16 cellular contexts compared by ENCODE assay signal in the genomic region with DNA sequence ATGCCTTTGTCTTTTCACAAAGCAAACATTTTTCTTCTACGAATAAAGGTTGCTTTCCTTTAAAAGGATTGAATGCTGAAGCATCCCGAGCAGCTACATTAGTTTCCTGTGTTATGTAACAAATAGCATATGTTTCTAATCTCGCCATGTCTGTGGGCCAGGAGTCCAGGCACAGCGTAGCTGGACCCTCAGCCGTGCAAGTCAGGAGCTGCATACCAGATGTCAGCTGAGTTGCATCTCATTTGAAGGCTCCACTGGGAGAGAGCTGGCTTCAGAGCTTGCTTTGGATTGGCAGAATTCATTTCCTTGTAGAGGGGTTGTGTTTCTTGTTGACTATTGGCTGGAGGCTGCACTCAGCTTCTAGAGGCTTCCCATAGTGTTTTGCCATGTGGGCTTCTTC. TPM values are rescaled to one million over a fixed set of nuclear protein-coding genes. Genes with fewer than 3 reads are reported as not detected.
DNase-seq lines count a peak whose midpoint lies in the region; TF ChIP-seq lines count a peak whose summit lies in the region.
"Had no signal": no experiment of that assay in that cellular context is flagged by ENCODE, and none has a peak within 500 bp of the region (broad histone marks: within the 10 kb centered on the region; RNA-seq: fewer than 3 reads in every experiment).

No MANE protein-coding gene starts in this region.

- TF ChIP-seq CTCF in AG10803 (conservative IDR thresholded peaks at IDR 0.05; ENCODE audit: low read length) = no peak
- TF ChIP-seq CTCF in fibroblast of mammary gland (conservative IDR thresholded peaks at IDR 0.05; ENCODE audit: control insufficient read depth, insufficient read depth, low read depth, low read length) = no peak
- no peak for TF ChIP-seq CTCF in nephron (IDR thresholded peaks at IDR 0.05; ENCODE audit: unreplicated experiment in 3 of 3)
- TF ChIP-seq CTCF in RWPE1 (conservative IDR thresholded peaks at IDR 0.05; ENCODE audit: low read depth) = no peak

- peaks cover 17% of the 10 kb centered on the region for H3K4me1 Mint-ChIP-seq in nephron
- H3K4me1 Mint-ChIP-seq: activated CD4-positive, alpha-beta memory T cell treated with anti-CD3 and anti-CD28 coated beads, Interleukin-2, amount 10 ng/mL, durations not matched to agents 7 days and 5 days had no signal

- CTCF ChIA-PET in RWPE1 (lab: Yijun Ruan, JAX) = no interaction called here

- H3K4me3 ChIP-seq in AG10803 (ENCODE audit: low read length) = peak overlapping the region; percentile 42
- no peak overlapping the region for H3K4me3 ChIP-seq in fibroblast of mammary gland (ENCODE audit: control insufficient read depth, low read depth, low read length)
- H3K4me3 ChIP-seq: adrenal gland, BLaER1, pancreas, SK-N-MC had no signal

- H3K27ac ChIP-seq in RWPE1 = no peak overlapping the region
- H3K27ac ChIP-seq: adrenal gland, BLaER1, pancreas, SK-N-MC had no signal

- DNase-seq in AG10803 (ENCODE audit: low read depth) (peak; percentile 98), fibroblast of mammary gland (ENCODE audit: low read depth) (peak; percentile 94), SHP77 treated with DMSO at 0.1 percent for 48 hours (lab: John Stamatoyannopoulos, UW) (no peak), RWPE1 (ENCODE audit: low spot score) (no peak), NCI-H1048 (lab: John Stamatoyannopoulos, UW) (no peak), DMS153 (lab: John Stamatoyannopoulos, UW) (no peak)
- DNase-seq: activated CD4-positive, alpha-beta memory T cell treated with anti-CD3 and anti-CD28 coated beads, Interleukin-2, amount 10 ng/mL, durations not matched to agents 7 days and 5 days; adrenal gland; left colon; NCI-H1694 treated with DMSO at 0.1 percent for 48 hours; pancreas had no signal

- H3K27me3 Mint-ChIP-seq in nephron (ENCODE audit: low read depth) = no peaks in the 10 kb centered on the region

- H3K27ac Mint-ChIP-seq in nephron = peak overlapping the region; percentile 73 to 77 (median 73)
- H3K27ac Mint-ChIP-seq: activated CD4-positive, alpha-beta memory T cell treated with anti-CD3 and anti-CD28 coated beads, Interleukin-2, amount 10 ng/mL, durations not matched to agents 7 days and 5 days; stimulated activated naive CD8-positive, alpha-beta T cell treated with anti-CD3 and anti-CD28 coated beads, Interleukin-15, Interleukin-2, amounts not matched to agents 100 ng/mL and 50 ng/mL, for 24 hours had no signal

- peak overlapping the region in 1 of 3 experiments; percentile 34 for H3K4me3 Mint-ChIP-seq in nephron
- H3K4me3 Mint-ChIP-seq: activated CD4-positive, alpha-beta memory T cell treated with anti-CD3 and anti-CD28 coated beads, Interleukin-2, amount 10 ng/mL, durations not matched to agents 7 days and 5 days; stimulated activated naive CD8-positive, alpha-beta T cell treated with anti-CD3 and anti-CD28 coated beads, Interleukin-15, Interleukin-2, amounts not matched to agents 100 ng/mL and 50 ng/mL, for 24 hours had no signal

- peaks cover 9% of the 10 kb centered on the region for H3K9me3 Mint-ChIP-seq in nephron
- H3K9me3 Mint-ChIP-seq: activated CD4-positive, alpha-beta memory T cell treated with anti-CD3 and anti-CD28 coated beads, Interleukin-2, amount 10 ng/mL, durations not matched to agents 7 days and 5 days; stimulated activated naive CD8-positive, alpha-beta T cell treated with anti-CD3 and anti-CD28 coated beads, Interleukin-15, Interleukin-2, amounts not matched to agents 100 ng/mL and 50 ng/mL, for 24 hours had no signal

- H3K36me3 Mint-ChIP-seq in nephron (ENCODE audit: low read depth) = no peaks in the 10 kb centered on the region

- POLR2A ChIA-PET in RWPE1 (lab: Yijun Ruan, JAX; ENCODE audit: low non-redundant PET) = no interaction called here

TF ChIP-seq in PFSK-1, 5 proteins besides CTCF, POLR2A, EP300 and RAD21:
- TF ChIP-seq FOXP2 (optimal IDR thresholded peaks at IDR 0.05; ENCODE audit: borderline replicate concordance, extremely low read depth, extremely low read length, insufficient read depth) (peak; percentile 30), SIN3A (IDR thresholded peaks at IDR 0.05; ENCODE audit: borderline replicate concordance, insufficient read depth, low read length) (0 out of 2 replicates have a peak, but pooled peaks have one; percentile 37), POLR2AphosphoS5 (IDR thresholded peaks at IDR 0.05; ENCODE audit: low read depth, low read length) (peak; percentile 62), TAF1 (IDR thresholded peaks at IDR 0.05; ENCODE audit: borderline replicate concordance, insufficient read depth, low read length) (no peak)
- TF ChIP-seq, protein P1, sequence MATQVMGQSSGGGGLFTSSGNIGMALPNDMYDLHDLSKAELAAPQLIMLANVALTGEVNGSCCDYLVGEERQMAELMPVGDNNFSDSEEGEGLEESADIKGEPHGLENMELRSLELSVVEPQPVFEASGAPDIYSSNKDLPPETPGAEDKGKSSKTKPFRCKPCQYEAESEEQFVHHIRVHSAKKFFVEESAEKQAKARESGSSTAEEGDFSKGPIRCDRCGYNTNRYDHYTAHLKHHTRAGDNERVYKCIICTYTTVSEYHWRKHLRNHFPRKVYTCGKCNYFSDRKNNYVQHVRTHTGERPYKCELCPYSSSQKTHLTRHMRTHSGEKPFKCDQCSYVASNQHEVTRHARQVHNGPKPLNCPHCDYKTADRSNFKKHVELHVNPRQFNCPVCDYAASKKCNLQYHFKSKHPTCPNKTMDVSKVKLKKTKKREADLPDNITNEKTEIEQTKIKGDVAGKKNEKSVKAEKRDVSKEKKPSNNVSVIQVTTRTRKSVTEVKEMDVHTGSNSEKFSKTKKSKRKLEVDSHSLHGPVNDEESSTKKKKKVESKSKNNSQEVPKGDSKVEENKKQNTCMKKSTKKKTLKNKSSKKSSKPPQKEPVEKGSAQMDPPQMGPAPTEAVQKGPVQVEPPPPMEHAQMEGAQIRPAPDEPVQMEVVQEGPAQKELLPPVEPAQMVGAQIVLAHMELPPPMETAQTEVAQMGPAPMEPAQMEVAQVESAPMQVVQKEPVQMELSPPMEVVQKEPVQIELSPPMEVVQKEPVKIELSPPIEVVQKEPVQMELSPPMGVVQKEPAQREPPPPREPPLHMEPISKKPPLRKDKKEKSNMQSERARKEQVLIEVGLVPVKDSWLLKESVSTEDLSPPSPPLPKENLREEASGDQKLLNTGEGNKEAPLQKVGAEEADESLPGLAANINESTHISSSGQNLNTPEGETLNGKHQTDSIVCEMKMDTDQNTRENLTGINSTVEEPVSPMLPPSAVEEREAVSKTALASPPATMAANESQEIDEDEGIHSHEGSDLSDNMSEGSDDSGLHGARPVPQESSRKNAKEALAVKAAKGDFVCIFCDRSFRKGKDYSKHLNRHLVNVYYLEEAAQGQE (IDR thresholded peaks at IDR 0.05; ENCODE audit: insufficient read depth in 1 of 2, low read depth in 2 of 2, low read length in 2 of 2) = peak in 1 of 2 experiments; percentile 12; a peak in 1 of 4 replicates

RNA-seq across cellular contexts. Expression of a gene that starts 16.0 kb away (rescaled TPM):
- 96.2 TPM for polyA plus RNA-seq in PFSK-1 (2012; ENCODE audit: insufficient read length, low read depth)

Comparison
In these comparisons a context has a peak if more than half of its experiments do, and no peak if none do; other contexts are left out.
1. DNase-seq: peak in AG10803 (single experiment) and fibroblast of mammary gland (single experiment); none in SHP77 treated with DMSO at 0.1 percent for 48 hours (single experiment), RWPE1 (single experiment), NCI-H1048 (single experiment) and DMS153 (single experiment).